In the genomic region with DNA sequence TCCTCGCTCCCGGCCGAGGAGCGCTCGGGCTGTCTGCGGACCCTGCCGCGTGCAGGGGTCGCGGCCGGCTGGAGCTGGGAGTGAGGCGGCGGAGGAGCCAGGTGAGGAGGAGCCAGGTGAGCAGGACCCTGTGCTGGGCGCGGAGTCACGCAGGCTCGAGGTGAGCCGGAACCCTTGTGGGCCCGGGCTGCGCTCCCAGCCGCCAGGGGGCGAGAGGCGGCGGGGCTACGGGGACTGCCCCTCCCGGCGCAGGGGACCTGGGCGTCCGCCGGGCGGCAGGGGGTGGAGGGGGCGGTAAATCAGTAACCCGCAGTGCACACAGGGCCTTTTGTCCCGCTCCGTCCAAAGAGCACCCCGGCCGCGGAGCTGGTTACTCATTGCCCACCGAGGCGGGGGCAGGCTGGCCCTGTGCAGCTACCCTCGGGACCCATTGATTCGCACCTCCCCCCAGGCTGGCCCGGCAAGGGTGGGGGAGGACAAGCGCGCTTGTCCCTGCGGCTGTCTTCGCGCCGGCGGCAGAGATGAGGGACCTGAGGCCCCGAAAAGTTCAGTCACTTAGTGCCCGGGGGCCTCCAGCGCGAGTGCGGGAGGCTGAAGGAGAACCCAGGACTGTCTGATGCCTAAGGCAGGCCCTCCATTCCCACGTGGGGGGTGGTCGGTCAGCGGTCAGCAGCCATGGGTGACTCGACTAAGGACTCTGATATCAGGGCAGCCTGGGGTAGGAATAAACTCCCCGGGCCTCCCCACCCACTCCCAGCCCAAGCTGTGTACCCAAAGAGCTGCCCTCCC, we compare ENCODE assay signal across 1 cellular context.
TF ChIP-seq lines count a peak whose summit lies in the region.

No MANE protein-coding gene starts in this region.

TF ChIP-seq in H1, 55 proteins besides CTCF, POLR2A, EP300 and RAD21 (continued from another document):
- TF ChIP-seq PHF8 (conservative IDR thresholded peaks at IDR 0.05; ENCODE audit: low read depth, low read length) (peak; percentile 87), KDM4A (IDR thresholded peaks at IDR 0.05; ENCODE audit: low read depth, low read length, severe bottlenecking) (peak; percentile 78), SIN3A (conservative IDR thresholded peaks at IDR 0.05 in 1 of 2, IDR thresholded peaks at IDR 0.05 in 1 of 2; ENCODE audit: low read depth in 1 of 2, low read length in 2 of 2) (peak; percentile 18 to 50; a peak in 1 of 4 replicates), HDAC2 (IDR thresholded peaks at IDR 0.05; ENCODE audit: borderline replicate concordance in 1 of 2, low read depth in 2 of 2, low read length in 2 of 2) (peak; percentile 25 to 63; a peak in 1 of 4 replicates), BCL11A (IDR thresholded peaks at IDR 0.05; ENCODE audit: low read depth in 2 of 2, low read length in 2 of 2) (no peak), CTBP2 (IDR thresholded peaks at IDR 0.05; ENCODE audit: borderline replicate concordance, insufficient read depth, insufficient read length, low read length) (no peak), TBP (IDR thresholded peaks at IDR 0.05; ENCODE audit: low read depth, low read length) (no peak), TAF1 (IDR thresholded peaks at IDR 0.05; ENCODE audit: low read depth, low read length) (0 out of 2 replicates have a peak, but pooled peaks have one; percentile 23), TAF7 (optimal IDR thresholded peaks at IDR 0.05; ENCODE audit: borderline replicate concordance, low read depth, low read length) (peak; percentile 28)
- TF ChIP-seq, protein P1, sequence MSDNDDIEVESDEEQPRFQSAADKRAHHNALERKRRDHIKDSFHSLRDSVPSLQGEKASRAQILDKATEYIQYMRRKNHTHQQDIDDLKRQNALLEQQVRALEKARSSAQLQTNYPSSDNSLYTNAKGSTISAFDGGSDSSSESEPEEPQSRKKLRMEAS (IDR thresholded peaks at IDR 0.05), result peak; percentile 69
TF ChIP-seq in H1: peak in this region for 10.
